Comparison of ENCODE assay signal across 21 cellular contexts in the genomic region with DNA sequence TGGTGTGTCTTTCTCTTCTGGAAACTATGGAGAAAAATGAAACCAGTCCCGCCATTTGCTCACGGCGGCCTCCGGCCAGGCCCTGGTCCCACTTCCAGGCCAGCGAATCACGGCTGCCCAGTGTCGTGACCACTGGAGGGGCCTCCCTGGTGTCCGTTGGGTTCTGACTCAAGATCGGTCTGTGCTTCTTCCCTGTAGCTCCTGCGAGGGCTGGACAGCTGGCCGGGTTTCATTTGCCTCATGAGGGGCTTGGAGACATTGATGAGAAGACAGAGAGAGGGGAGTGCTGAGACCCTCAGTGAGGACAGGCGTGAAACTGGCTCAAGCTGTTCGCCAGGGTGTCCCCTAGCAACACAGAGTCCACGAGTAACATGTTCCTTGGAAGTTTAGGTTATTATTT.
DNase-seq lines count a peak whose midpoint lies in the region; ATAC-seq, FAIRE-seq and TF ChIP-seq lines count a peak whose summit lies in the region.
"Had no signal": no experiment of that assay in that cellular context is flagged by ENCODE, and none has a peak within 500 bp of the region (broad histone marks: within the 10 kb centered on the region; RNA-seq: fewer than 3 reads in every experiment).

No MANE protein-coding gene starts in this region.

- no peak overlapping the region for H3K27ac Mint-ChIP-seq in naive thymus-derived CD8-positive, alpha-beta T cell
- H3K27ac Mint-ChIP-seq: CD14-positive monocyte; CD4-positive, alpha-beta memory T cell had no signal

- H3K4me1 Mint-ChIP-seq in naive thymus-derived CD8-positive, alpha-beta T cell = peaks cover 5 to 8% (median 6%) of the 10 kb centered on the region in 4 donors
- H3K4me1 Mint-ChIP-seq: CD14-positive monocyte had no signal

- no peak for ATAC-seq in naive thymus-derived CD8-positive, alpha-beta T cell
- ATAC-seq in GM18867 (IDR thresholded peaks at IDR 0.05; ENCODE audit: unreplicated experiment) = no peak
- ATAC-seq: A549, GM12878 had no signal

- H3K9ac ChIP-seq in kidney (ENCODE audit: low read length in 2 of 2) = no peak overlapping the region

- no peak for TF ChIP-seq CTCF in kidney (IDR thresholded peaks at IDR 0.05; ENCODE audit: borderline replicate concordance, extremely low read depth, insufficient read depth)
- TF ChIP-seq CTCF in sigmoid colon (IDR thresholded peaks at IDR 0.05) = no peak

- H3K9me3 ChIP-seq in kidney (ENCODE audit: control insufficient read depth in 1 of 2, low read length in 2 of 2) (no peaks in the 10 kb centered on the region), sigmoid colon (peaks cover 0 to 4% (median 0%) of the 10 kb centered on the region in 4 donors)
- H3K9me3 ChIP-seq: A549 had no signal

- H3K4me1 ChIP-seq in kidney (ENCODE audit: control insufficient read depth in 1 of 2, insufficient read depth in 1 of 2, low read depth in 1 of 2, low read length in 2 of 2) (no peaks in the 10 kb centered on the region), sigmoid colon (no peaks in the 10 kb centered on the region)
- H3K4me1 ChIP-seq: A549 had no signal

- H3K36me3 ChIP-seq in kidney (ENCODE audit: control insufficient read depth in 1 of 2, insufficient read depth in 2 of 2, low read length in 2 of 2) (no peaks in the 10 kb centered on the region), sigmoid colon (no peaks in the 10 kb centered on the region)

- no peak for TF ChIP-seq POLR2A in sigmoid colon (IDR thresholded peaks at IDR 0.05)

- H3K9me3 Mint-ChIP-seq in naive thymus-derived CD8-positive, alpha-beta T cell = peaks cover 0 to 8% (median 0%) of the 10 kb centered on the region in 9 donors
- H3K9me3 Mint-ChIP-seq: CD4-positive, alpha-beta memory T cell; H9 had no signal

- no peaks in the 10 kb centered on the region for H3K36me3 Mint-ChIP-seq in naive thymus-derived CD8-positive, alpha-beta T cell
- H3K36me3 Mint-ChIP-seq: CD14-positive monocyte; CD4-positive, alpha-beta memory T cell had no signal

- TF ChIP-seq EP300 in sigmoid colon (IDR thresholded peaks at IDR 0.05) = no peak

- H3K27ac ChIP-seq in kidney (ENCODE audit: low read depth in 2 of 2, low read length in 2 of 2) (no peak overlapping the region), sigmoid colon (no peak overlapping the region)
- H3K27ac ChIP-seq: 22Rv1, A549 had no signal

- no peak for FAIRE-seq in kidney (lab: Jason Lieb, UNC)
- FAIRE-seq: A549, GM12878, GM19239, H1, HTR-8/SVneo had no signal

- intact Hi-C loops in kidney (cut with DNase I) = no loop called here
- intact Hi-C loops in sigmoid colon (cut with DNase I) = no loop called here

- no peaks in the 10 kb centered on the region for H3K27me3 ChIP-seq in sigmoid colon

- no peak overlapping the region for H3K4me3 Mint-ChIP-seq in naive thymus-derived CD8-positive, alpha-beta T cell
- H3K4me3 Mint-ChIP-seq: CD14-positive monocyte; CD4-positive, alpha-beta memory T cell; H9 had no signal

- H3K27me3 Mint-ChIP-seq in naive thymus-derived CD8-positive, alpha-beta T cell = peaks cover 3 to 18% (median 16%) of the 10 kb centered on the region in 5 donors

- no peak overlapping the region for H3K4me3 ChIP-seq in kidney (ENCODE audit: low read length in 2 of 2)
- H3K4me3 ChIP-seq in sigmoid colon = no peak overlapping the region
- H3K4me3 ChIP-seq: A549, GM12878 had no signal

- 89% methylated on average over 14 of the region's 14 CpGs for WGBS in sigmoid colon, 2 donors

- POLR2A ChIA-PET in naive thymus-derived CD8-positive, alpha-beta T cell (lab: Charles Lee) = no interaction called here

- DNase-seq in activated CD8-positive, alpha-beta memory T cell treated with anti-CD3 and anti-CD28 coated beads for 24 hours = peak; percentile 9
- DNase-seq in activated CD8-positive, alpha-beta memory T cell treated with anti-CD3 and anti-CD28 coated beads, Interleukin-2, amount 50 U/mL, for 4 hours = no peak
- DNase-seq in kidney = peak; percentile 42
- DNase-seq in sigmoid colon = peak; percentile 27
- no peak for DNase-seq in naive thymus-derived CD8-positive, alpha-beta T cell
- DNase-seq in NCI-H2107 treated with DMSO at 0.1 percent for 48 hours (lab: John Stamatoyannopoulos, UW; ENCODE audit: unreplicated experiment) = no peak
- DNase-seq: AML-193; CD4-positive, alpha-beta memory T cell; DMS153; DMS79 treated with DMSO at 0.1 percent for 48 hours; EL; H9; IMR-90 had no signal

Comparison
In these comparisons a context has a peak if more than half of its experiments do, and no peak if none do; other contexts are left out.
1. DNase-seq: peak in activated CD8-positive, alpha-beta memory T cell treated with anti-CD3 and anti-CD28 coated beads for 24 hours (single experiment), kidney (single experiment) and sigmoid colon (single experiment); none in activated CD8-positive, alpha-beta memory T cell treated with anti-CD3 and anti-CD28 coated beads, Interleukin-2, amount 50 U/mL, for 4 hours (single experiment), naive thymus-derived CD8-positive, alpha-beta T cell (0 of 10) and NCI-H2107 treated with DMSO at 0.1 percent for 48 hours (single experiment).